In the genomic region with DNA sequence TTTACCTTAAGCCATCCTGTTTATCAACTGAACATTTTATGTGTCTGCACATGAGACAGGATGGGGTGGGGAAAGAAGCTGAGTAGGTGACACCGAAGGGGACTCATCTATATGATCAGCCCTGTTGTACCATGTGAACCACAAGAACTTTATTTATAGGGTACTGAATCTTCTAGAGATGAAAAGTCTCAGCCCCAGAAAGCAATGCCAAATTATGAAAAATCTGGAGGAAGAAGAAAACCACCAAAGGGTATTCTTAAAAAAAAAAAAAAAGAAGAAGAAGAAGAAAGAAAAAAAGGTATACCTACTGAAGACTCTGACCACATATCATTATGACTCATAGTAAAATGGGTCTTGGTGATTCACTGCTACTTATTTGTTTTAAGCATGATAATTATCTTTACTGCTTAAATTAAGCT, we compare ENCODE assay signal across 1 cellular context.
TF ChIP-seq lines count a peak whose summit lies in the region.

No MANE protein-coding gene starts in this region.

TF ChIP-seq in GM12878, 131 proteins besides CTCF, POLR2A, EP300 and RAD21 (continued from another document):
- TF ChIP-seq MXI1 (IDR thresholded peaks at IDR 0.05; ENCODE audit: low read depth, low read length), result no peak
- TF ChIP-seq, protein P1, sequence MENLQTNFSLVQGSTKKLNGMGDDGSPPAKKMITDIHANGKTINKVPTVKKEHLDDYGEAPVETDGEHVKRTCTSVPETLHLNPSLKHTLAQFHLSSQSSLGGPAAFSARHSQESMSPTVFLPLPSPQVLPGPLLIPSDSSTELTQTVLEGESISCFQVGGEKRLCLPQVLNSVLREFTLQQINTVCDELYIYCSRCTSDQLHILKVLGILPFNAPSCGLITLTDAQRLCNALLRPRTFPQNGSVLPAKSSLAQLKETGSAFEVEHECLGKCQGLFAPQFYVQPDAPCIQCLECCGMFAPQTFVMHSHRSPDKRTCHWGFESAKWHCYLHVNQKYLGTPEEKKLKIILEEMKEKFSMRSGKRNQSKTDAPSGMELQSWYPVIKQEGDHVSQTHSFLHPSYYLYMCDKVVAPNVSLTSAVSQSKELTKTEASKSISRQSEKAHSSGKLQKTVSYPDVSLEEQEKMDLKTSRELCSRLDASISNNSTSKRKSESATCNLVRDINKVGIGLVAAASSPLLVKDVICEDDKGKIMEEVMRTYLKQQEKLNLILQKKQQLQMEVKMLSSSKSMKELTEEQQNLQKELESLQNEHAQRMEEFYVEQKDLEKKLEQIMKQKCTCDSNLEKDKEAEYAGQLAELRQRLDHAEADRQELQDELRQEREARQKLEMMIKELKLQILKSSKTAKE (IDR thresholded peaks at IDR 0.05; ENCODE audit: low read depth, poor library complexity, severe bottlenecking), result no peak
- TF ChIP-seq IRF4 (IDR thresholded peaks at IDR 0.05; ENCODE audit: low read depth, low read length), result no peak
- no peak for TF ChIP-seq BACH1 (IDR thresholded peaks at IDR 0.05; ENCODE audit: borderline replicate concordance)
- 0 out of 2 replicates have a peak, but pooled peaks have one; percentile 16 for TF ChIP-seq GABPA (IDR thresholded peaks at IDR 0.05; ENCODE audit: low read depth)
- TF ChIP-seq MTA3 (IDR thresholded peaks at IDR 0.05; ENCODE audit: borderline replicate concordance, low read length), result 0 out of 2 replicates have a peak, but pooled peaks have one; percentile 28
TF ChIP-seq in GM12878: peak in this region for 16.
